ENCODE assay signal across 10 cellular contexts in genomic region chr1:53878492-53879105, GRCh38. TPM values are rescaled to one million over a fixed set of nuclear protein-coding genes. Genes with fewer than 3 reads are reported as not detected.
A peak's percentile ranks its signal among the peaks of the same experiment; 100 is the strongest.
DNase-seq lines count a peak whose midpoint lies in the region; ATAC-seq, FAIRE-seq and TF ChIP-seq lines count a peak whose summit lies in the region.
"Had no signal": no experiment of that assay in that cellular context is flagged by ENCODE, and none has a peak within 500 bp of the region (broad histone marks: within the 10 kb centered on the region; RNA-seq: fewer than 3 reads in every experiment).

No MANE protein-coding gene starts in this region.

- H3K27me3 Mint-ChIP-seq in naive B cell = no peaks in the 10 kb centered on the region
- H3K27me3 Mint-ChIP-seq: central memory CD8-positive, alpha-beta T cell had no signal

- peaks cover 0 to 14% (median 2%) of the 10 kb centered on the region in 3 donors for H3K4me1 Mint-ChIP-seq in naive B cell

- H3K27me3 ChIP-seq in bronchial epithelial cell (ENCODE audit: control insufficient read depth, insufficient read depth, low read length) = no peaks in the 10 kb centered on the region

- no peak for ATAC-seq in naive B cell (ENCODE audit: low read depth in 2 of 2)
- no peak for ATAC-seq in HG03439 (IDR thresholded peaks at IDR 0.05; ENCODE audit: unreplicated experiment)
- no peak for ATAC-seq in GM18505 (IDR thresholded peaks at IDR 0.05; ENCODE audit: unreplicated experiment)

- no peak overlapping the region for H3K4me3 Mint-ChIP-seq in naive B cell
- H3K4me3 Mint-ChIP-seq: central memory CD8-positive, alpha-beta T cell had no signal

- FAIRE-seq in bronchial epithelial cell (lab: Jason Lieb, UNC) = no peak

- peaks cover 3% of the 10 kb centered on the region for H3K36me3 ChIP-seq in bronchial epithelial cell (ENCODE audit: control insufficient read depth, insufficient read depth, low read length)

- DNase-seq in A172 (ENCODE audit: low spot score) = peak; percentile 37
- peak; percentile 47 for DNase-seq in GM10266 (ENCODE audit: extremely low spot score)
- peak; percentile 22 for DNase-seq in NCI-H460 (ENCODE audit: extremely low read depth, low read depth)
- DNase-seq in bronchial epithelial cell (ENCODE audit: low read depth) = peak; percentile 72
- peak; percentile 34 for DNase-seq in naive B cell
- no peak for DNase-seq in NK-92 treated with Interleukin-12 subunit alpha and Interleukin-12 subunit beta, amount 100 ng/mL, for 24 hours (lab: John Stamatoyannopoulos, UW)

- peaks cover 23% of the 10 kb centered on the region in 2 donors for H3K36me3 Mint-ChIP-seq in naive B cell

- H3K27ac Mint-ChIP-seq in naive B cell = no peak overlapping the region

- peaks cover 0 to 3% (median 0%) of the 10 kb centered on the region in 7 donors for H3K9me3 Mint-ChIP-seq in naive B cell

- TF ChIP-seq CTCF in GM10266 (IDR thresholded peaks at IDR 0.05; ENCODE audit: control insufficient read depth, insufficient read depth, low read depth, missing control alignments) (peak; percentile 46), bronchial epithelial cell (IDR thresholded peaks at IDR 0.05; ENCODE audit: insufficient read depth, low read length, severe bottlenecking) (peak; percentile 49)

- no peak for TF ChIP-seq POLR2A in GM18505 (IDR thresholded peaks at IDR 0.05; ENCODE audit: borderline replicate concordance, extremely low read depth, insufficient read depth, insufficient read length)

- H3K4me3 ChIP-seq in bronchial epithelial cell (ENCODE audit: low read depth, low read length) = no peak overlapping the region

RNA-seq across cellular contexts. Expression of gene YIPF1, which starts 11.0 kb away (rescaled TPM):
- total RNA-seq in A172 (2014; rRNA removed; shearing (Covaris generic)) = 22.4 and 24.8 TPM in 2 replicates
- 13.2 and 17.5 TPM in 2 replicates for total RNA-seq in NCI-H460 (2014; rRNA removed; shearing (Covaris generic))
- polyA plus RNA-seq in NCI-H460 (2014; cell fraction: nucleus; rRNA removed) = 6.0 and 6.1 TPM in 2 replicates
- total RNA-seq in bronchial epithelial cell = 18.7 and 28.4 TPM in 2 replicates
- polyA plus RNA-seq in naive B cell (ENCODE audit: low read depth in 6 of 6) = 10 to 100 TPM; 20.7 to 41.1 (median 24.3) TPM

RNA-seq across cellular contexts. Expression of gene DIO1, which starts 15.4 kb away (rescaled TPM):
- not detected in 2 replicates for total RNA-seq in A172 (2014; rRNA removed; shearing (Covaris generic))
- total RNA-seq in NCI-H460 (2014; rRNA removed; shearing (Covaris generic)) = not detected in 2 replicates
- polyA plus RNA-seq in NCI-H460 (2014; cell fraction: nucleus; rRNA removed) = not detected in 2 replicates
- total RNA-seq in bronchial epithelial cell = not detected in 2 replicates
- polyA plus RNA-seq in naive B cell (ENCODE audit: low read depth in 6 of 6) = not detected
- total RNA-seq: subcutaneous adipose tissue had no signal

RNA-seq across cellular contexts. Expression of gene NDC1, which starts 40.5 kb away (rescaled TPM):
- 45.9 and 46.4 TPM in 2 replicates for total RNA-seq in A172 (2014; rRNA removed; shearing (Covaris generic))
- 47.9 and 51.0 TPM in 2 replicates for total RNA-seq in NCI-H460 (2014; rRNA removed; shearing (Covaris generic))
- polyA plus RNA-seq in NCI-H460 (2014; cell fraction: nucleus; rRNA removed) = 38.0 and 56.6 TPM in 2 replicates
- 8.3 and 16.1 TPM in 2 replicates for total RNA-seq in bronchial epithelial cell
- 1 to 10 TPM; 4.9 to 9.5 (median 7.0) TPM for polyA plus RNA-seq in naive B cell (ENCODE audit: low read depth in 6 of 6)
